Comparison of ENCODE assay signal across 8 cellular contexts in genomic region chr1:150560986-150561829, GRCh38. TPM values are rescaled to one million over a fixed set of nuclear protein-coding genes. Genes with fewer than 3 reads are reported as not detected.
A peak's percentile ranks its signal among the peaks of the same experiment; 100 is the strongest.
DNase-seq lines count a peak whose midpoint lies in the region; ATAC-seq and TF ChIP-seq lines count a peak whose summit lies in the region.

No MANE protein-coding gene starts in this region.

- peak overlapping the region; percentile 88 for H3K4me3 Mint-ChIP-seq in activated CD8-positive, alpha-beta T cell treated with anti-CD3 and anti-CD28 coated beads for 36 hours

- H3K4me3 ChIP-seq in GM12865 (ENCODE audit: low read depth, low read length), result peak overlapping the region; percentile 83

- peaks cover 40% of the 10 kb centered on the region for H3K4me1 Mint-ChIP-seq in activated CD8-positive, alpha-beta T cell treated with anti-CD3 and anti-CD28 coated beads for 36 hours (ENCODE audit: low read depth)

- H3K9me3 Mint-ChIP-seq in activated CD8-positive, alpha-beta T cell treated with anti-CD3 and anti-CD28 coated beads for 36 hours, result no peaks in the 10 kb centered on the region

- POLR2A ChIA-PET in activated CD8-positive, alpha-beta T cell treated with anti-CD3 and anti-CD28 coated beads for 36 hours (lab: Charles Lee), result interaction anchor here (0.6 to 24.5 kb wide), 13 partner anchors 10 to 417 kb away, joined by 3 to 678 read pairs (median 4); partner anchors contain the start of genes ADAMTSL4, ENSA, GOLPH3L and MCL1

- peak; percentile 94 for DNase-seq in GM12865 (ENCODE audit: low read depth)
- peak; percentile 80 for DNase-seq in NCI-H774 (lab: John Stamatoyannopoulos, UW)
- peak; percentile 95 for DNase-seq in activated CD8-positive, alpha-beta T cell treated with anti-CD3 and anti-CD28 coated beads for 36 hours
- peak; percentile 65 for DNase-seq in effector CD4-positive, alpha-beta T cell
- DNase-seq in lung microvascular endothelial cell (ENCODE audit: low read depth in 2 of 2), result peak; percentile 88 to 99
- peak; percentile 69 to 85 (median 77) for DNase-seq in stimulated activated CD4-positive, alpha-beta T cell treated with anti-CD3 and anti-CD28 coated beads, TNF-alpha, amount 100 ng/mL, for 24 hours (ENCODE audit: low read depth in 3 of 3)

- intact Hi-C loops in activated CD8-positive, alpha-beta T cell treated with anti-CD3 and anti-CD28 coated beads for 36 hours (cut with micrococcal nuclease), result loop anchor here (10.0 kb wide), 1 partner anchor 134 kb away; the partner anchor contains the start of gene GOLPH3L

- no peaks in the 10 kb centered on the region for H3K27me3 Mint-ChIP-seq in activated CD8-positive, alpha-beta T cell treated with anti-CD3 and anti-CD28 coated beads for 36 hours

- peak; percentile 90 for TF ChIP-seq CTCF in GM12865 (IDR thresholded peaks at IDR 0.05; ENCODE audit: insufficient read depth, low read depth, low read length, missing control alignments)
- peak; percentile 75 for TF ChIP-seq CTCF in activated CD8-positive, alpha-beta T cell treated with anti-CD3 and anti-CD28 coated beads for 36 hours (IDR thresholded peaks at IDR 0.05)

- CTCF ChIA-PET in activated CD8-positive, alpha-beta T cell treated with anti-CD3 and anti-CD28 coated beads for 36 hours (lab: Charles Lee), result interaction anchor here (0.6 to 11.2 kb wide), 41 partner anchors 11 to 445 kb away, joined by 3 to 324 read pairs (median 5); partner anchors contain the start of genes ADAMTSL4, CA14, CTSK and CTSS

- ATAC-seq in HG03432 (IDR thresholded peaks at IDR 0.05; ENCODE audit: unreplicated experiment) (peak; percentile 33), GM21576 (IDR thresholded peaks at IDR 0.05; ENCODE audit: unreplicated experiment) (no peak)
- ATAC-seq in activated CD8-positive, alpha-beta T cell treated with anti-CD3 and anti-CD28 coated beads for 36 hours, result peak; percentile 45

- H3K36me3 Mint-ChIP-seq in activated CD8-positive, alpha-beta T cell treated with anti-CD3 and anti-CD28 coated beads for 36 hours (ENCODE audit: low read depth), result peaks cover 2% of the 10 kb centered on the region

- peak overlapping the region; percentile 99 for H3K27ac Mint-ChIP-seq in activated CD8-positive, alpha-beta T cell treated with anti-CD3 and anti-CD28 coated beads for 36 hours

RNA-seq across cellular contexts. Expression of gene ADAMTSL4, which starts 12.0 kb away (rescaled TPM):
- total RNA-seq in activated CD8-positive, alpha-beta T cell treated with anti-CD3 and anti-CD28 coated beads for 36 hours, result under 1 TPM; 0.11 to 0.20 TPM
- total RNA-seq in lung microvascular endothelial cell, result 0.20 and 0.22 TPM in 2 replicates

RNA-seq across cellular contexts. Expression of gene MCL1, which starts 18.2 kb away (rescaled TPM):
- 100 to 1,000 TPM; 207 TPM for total RNA-seq in activated CD8-positive, alpha-beta T cell treated with anti-CD3 and anti-CD28 coated beads for 36 hours
- total RNA-seq in lung microvascular endothelial cell, result 114 and 208 TPM in 2 replicates

RNA-seq across cellular contexts. Expression of gene FALEC, which starts 45.7 kb away (rescaled TPM):
- not detected for total RNA-seq in activated CD8-positive, alpha-beta T cell treated with anti-CD3 and anti-CD28 coated beads for 36 hours
- total RNA-seq in lung microvascular endothelial cell, result not detected in 2 replicates

RNA-seq across cellular contexts. Expression of gene ECM1, which starts 53.3 kb away (rescaled TPM):
- under 1 TPM; 0.74 to 0.81 TPM for total RNA-seq in activated CD8-positive, alpha-beta T cell treated with anti-CD3 and anti-CD28 coated beads for 36 hours
- under 0.01 TPM in 2 replicates for total RNA-seq in lung microvascular endothelial cell
